In genomic region chr13:99875391-99875790, GRCh38 we compare ENCODE assay signal across 19 cellular contexts.
"Had no signal": no experiment of that assay in that cellular context is flagged by ENCODE, and none has a peak within 500 bp of the region (broad histone marks: within the 10 kb centered on the region; RNA-seq: fewer than 3 reads in every experiment).

No MANE protein-coding gene starts in this region.

- H3K27ac Mint-ChIP-seq: naive thymus-derived CD4-positive, alpha-beta T cell; stimulated activated memory B cell treated with anti-CD40 and anti-IgM and Interleukin-4, amounts not matched to agents 10 μg/mL and 1 μg/mL and 100 μg/mL, for 72 hours; stimulated activated naive CD8-positive, alpha-beta T cell treated with anti-CD3 and anti-CD28 coated beads, Interleukin-15, Interleukin-2, amounts not matched to agents 100 ng/mL and 50 ng/mL, for 24 hours had no signal

- H2AFZ ChIP-seq: hepatocyte had no signal

- H3K4me1 ChIP-seq: spleen, tibial artery, uterus had no signal

- H3K4me2 ChIP-seq: hepatocyte had no signal

- H3K27me3 Mint-ChIP-seq: stimulated activated memory B cell treated with anti-CD40 and anti-IgM and Interleukin-4, amounts not matched to agents 10 μg/mL and 1 μg/mL and 100 μg/mL, for 72 hours; stimulated activated naive CD8-positive, alpha-beta T cell treated with anti-CD3 and anti-CD28 coated beads, Interleukin-15, Interleukin-2, amounts not matched to agents 100 ng/mL and 50 ng/mL, for 24 hours had no signal

- H3K4me1 Mint-ChIP-seq: naive thymus-derived CD4-positive, alpha-beta T cell had no signal

- H3K4me3 Mint-ChIP-seq: naive thymus-derived CD4-positive, alpha-beta T cell; stimulated activated memory B cell treated with anti-CD40 and anti-IgM and Interleukin-4, amounts not matched to agents 10 μg/mL and 1 μg/mL and 100 μg/mL, for 72 hours; stimulated activated naive CD8-positive, alpha-beta T cell treated with anti-CD3 and anti-CD28 coated beads, Interleukin-15, Interleukin-2, amounts not matched to agents 100 ng/mL and 50 ng/mL, for 24 hours had no signal

- DNase-seq: dermis blood vessel endothelial cell; effector CD4-positive, alpha-beta T cell; foreskin melanocyte; kidney glomerular epithelial cell; mammary epithelial cell; naive thymus-derived CD4-positive, alpha-beta T cell; posterior cingulate gyrus; spleen; stimulated activated CD4-positive, alpha-beta T cell treated with anti-CD3 and anti-CD28 coated beads, Interleukin-15, amount 100 ng/mL, for 24 hours; stimulated activated CD4-positive, alpha-beta T cell treated with anti-CD3 and anti-CD28 coated beads, Interleukin-1b, Interleukin-23, amount 100 ng/mL, for 48 hours; stimulated activated CD4-positive, alpha-beta T cell treated with anti-CD3 and anti-CD28 coated beads, Interleukin-4, amount 100 ng/mL, for 24 hours; tibial artery; upper lobe of left lung; uterus had no signal

- H3K27me3 ChIP-seq: spleen, tibial artery, upper lobe of left lung, uterus had no signal

- H3K79me2 ChIP-seq: hepatocyte had no signal

- H3K9me3 Mint-ChIP-seq: naive thymus-derived CD4-positive, alpha-beta T cell; stimulated activated memory B cell treated with anti-CD40 and anti-IgM and Interleukin-4, amounts not matched to agents 10 μg/mL and 1 μg/mL and 100 μg/mL, for 72 hours; stimulated activated naive CD8-positive, alpha-beta T cell treated with anti-CD3 and anti-CD28 coated beads, Interleukin-15, Interleukin-2, amounts not matched to agents 100 ng/mL and 50 ng/mL, for 24 hours had no signal

- H3K36me3 Mint-ChIP-seq: stimulated activated memory B cell treated with anti-CD40 and anti-IgM and Interleukin-4, amounts not matched to agents 10 μg/mL and 1 μg/mL and 100 μg/mL, for 72 hours had no signal

- H3K9me3 ChIP-seq: spleen, tibial artery, upper lobe of left lung, uterus had no signal

- H3K4me3 ChIP-seq: hepatocyte, spleen, tibial artery, upper lobe of left lung, uterus had no signal

- ATAC-seq: left lobe of liver; naive thymus-derived CD4-positive, alpha-beta T cell; sciatic nerve; stimulated activated memory B cell treated with anti-CD40 and anti-IgM and Interleukin-4, amounts not matched to agents 10 μg/mL and 1 μg/mL and 100 μg/mL, for 72 hours had no signal

- H3K27ac ChIP-seq: hepatocyte, spleen, tibial artery, upper lobe of left lung, uterus had no signal
